Comparison of ENCODE assay signal across 8 cellular contexts in the genomic region with DNA sequence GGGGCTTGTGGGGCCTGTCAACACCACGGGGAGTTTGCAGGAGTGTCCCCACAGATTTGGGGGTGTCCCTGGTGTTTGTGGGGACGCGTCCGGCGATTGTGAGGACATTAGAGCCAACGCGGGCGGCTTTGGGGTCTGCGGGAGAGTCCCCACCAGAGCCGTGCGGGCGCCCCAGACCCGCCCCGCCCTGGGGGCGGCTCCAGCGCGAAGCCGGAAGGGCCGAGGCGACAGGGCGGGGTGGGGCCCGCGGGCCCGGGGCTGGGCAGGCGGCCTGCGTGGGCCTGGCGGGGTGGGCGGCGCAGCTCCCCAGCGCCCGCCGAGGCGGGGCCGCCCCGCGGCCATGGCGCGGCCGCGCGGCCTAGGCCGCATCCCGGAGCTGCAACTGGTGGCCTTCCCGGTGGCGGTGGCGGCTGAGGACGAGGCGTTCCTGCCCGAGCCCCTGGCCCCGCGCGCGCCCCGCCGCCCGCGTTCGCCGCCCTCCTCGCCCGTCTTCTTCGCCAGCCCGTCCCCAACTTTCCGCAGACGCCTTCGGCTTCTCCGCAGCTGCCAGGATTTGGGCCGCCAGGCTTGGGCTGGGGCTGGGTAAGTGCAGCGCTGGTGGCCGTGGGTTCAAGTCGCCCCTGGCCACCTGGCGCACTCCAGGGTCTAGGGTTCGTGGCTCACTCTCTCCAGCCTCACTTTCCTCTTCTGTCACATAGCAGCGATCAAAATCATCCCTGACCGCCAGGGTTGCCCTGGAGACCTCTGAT. TPM values are rescaled to one million over a fixed set of nuclear protein-coding genes. Genes with fewer than 3 reads are reported as not detected.
A peak's percentile ranks its signal among the peaks of the same experiment; 100 is the strongest.
DNase-seq lines count a peak whose midpoint lies in the region; ATAC-seq and TF ChIP-seq lines count a peak whose summit lies in the region.

No MANE protein-coding gene starts in this region.

- no peak for TF ChIP-seq CTCF in GM06990 (IDR thresholded peaks at IDR 0.05; ENCODE audit: insufficient read depth, low read length, poor library complexity, severe bottlenecking)

- H3K4me3 ChIP-seq in GM06990 (replicated peaks; ENCODE audit: low read depth, low read length) (peak overlapping the region; percentile 65), duodenal mucosa (ENCODE audit: low read depth in 1 of 2, low read length in 2 of 2) (peak overlapping the region; percentile 62 to 80)

- H3K36me3 ChIP-seq in GM06990 (ENCODE audit: control insufficient read depth, insufficient read depth, low read length) (no peaks in the 10 kb centered on the region), duodenal mucosa (ENCODE audit: control insufficient read depth in 1 of 2, insufficient read depth in 2 of 2, low read length in 2 of 2) (no peaks in the 10 kb centered on the region)

- peak overlapping the region; percentile 10 for H3K27ac ChIP-seq in duodenal mucosa (ENCODE audit: low read depth, low read length)

- ATAC-seq in GM18858 (IDR thresholded peaks at IDR 0.05; ENCODE audit: unreplicated experiment) (no peak), GM21390 (IDR thresholded peaks at IDR 0.05; ENCODE audit: unreplicated experiment) (no peak)

- H3K27me3 ChIP-seq in GM06990 (replicated peaks; ENCODE audit: control insufficient read depth, insufficient read depth, low read length) (no peaks in the 10 kb centered on the region), duodenal mucosa (ENCODE audit: control insufficient read depth in 1 of 2, insufficient read depth in 2 of 2, low read length in 2 of 2) (peaks cover 15 to 17% of the 10 kb centered on the region in 2 donors)

- peak; percentile 66 for DNase-seq in GM06990 (ENCODE audit: extremely low read depth, insufficient read length)
- peak; percentile 53 for DNase-seq in LoVo (ENCODE audit: low spot score)
- DNase-seq in myocyte (ENCODE audit: low read depth): peak; percentile 16
- no peak for DNase-seq in NCI-H1048 (lab: John Stamatoyannopoulos, UW)
- no peak for DNase-seq in stimulated activated CD8-positive, alpha-beta memory T cell treated with anti-CD3 and anti-CD28 coated beads, Interleukin-4, amount 100 ng/mL, for 48 hours

- peaks cover 7 to 18% of the 10 kb centered on the region in 2 donors for H3K4me1 ChIP-seq in duodenal mucosa (ENCODE audit: control insufficient read depth in 1 of 2, insufficient read depth in 2 of 2, low read length in 2 of 2)

- no peaks in the 10 kb centered on the region for H3K9me3 ChIP-seq in duodenal mucosa (ENCODE audit: control insufficient read depth in 1 of 2, low read length in 2 of 2)

- H3K9ac ChIP-seq in duodenal mucosa (ENCODE audit: low read depth in 1 of 2, low read length in 2 of 2): peak overlapping the region; percentile 52 to 74

RNA-seq across cellular contexts. Expression of gene PDE4A, which starts 10.3 kb away (rescaled TPM):
- 1.1 and 1.2 TPM in 2 replicates for total RNA-seq in myocyte
- polyA plus RNA-seq in myocyte (2012): 4.7 TPM

RNA-seq across cellular contexts. Expression of gene CDC37, which starts 27.3 kb away (rescaled TPM):
- total RNA-seq in myocyte: 200 and 201 TPM in 2 replicates
- polyA plus RNA-seq in myocyte (2012): 230 TPM

RNA-seq across cellular contexts. Expression of gene TYK2, which starts 50.3 kb away (rescaled TPM):
- 61.6 and 67.2 TPM in 2 replicates for total RNA-seq in myocyte
- polyA plus RNA-seq in myocyte (2012): 93.1 TPM

Comparison
In these comparisons a context has a peak if more than half of its experiments do, and no peak if none do; other contexts are left out.
1. DNase-seq: peak in GM06990 (single experiment), LoVo (single experiment) and myocyte (single experiment); none in NCI-H1048 (single experiment) and stimulated activated CD8-positive, alpha-beta memory T cell treated with anti-CD3 and anti-CD28 coated beads, Interleukin-4, amount 100 ng/mL, for 48 hours (single experiment).